1 cellular context compared by ENCODE assay signal in genomic region chr16:16076400-16076901, GRCh38.
TF ChIP-seq lines count a peak whose summit lies in the region.

No MANE protein-coding gene starts in this region.

TF ChIP-seq in WTC11, 78 proteins besides CTCF, POLR2A, EP300 and RAD21 (continued from another document):
- no peak for TF ChIP-seq PRDM15 (CRISPR knock-in tag; IDR thresholded peaks at IDR 0.05)
